ENCODE assay signal across 8 cellular contexts in the genomic region with DNA sequence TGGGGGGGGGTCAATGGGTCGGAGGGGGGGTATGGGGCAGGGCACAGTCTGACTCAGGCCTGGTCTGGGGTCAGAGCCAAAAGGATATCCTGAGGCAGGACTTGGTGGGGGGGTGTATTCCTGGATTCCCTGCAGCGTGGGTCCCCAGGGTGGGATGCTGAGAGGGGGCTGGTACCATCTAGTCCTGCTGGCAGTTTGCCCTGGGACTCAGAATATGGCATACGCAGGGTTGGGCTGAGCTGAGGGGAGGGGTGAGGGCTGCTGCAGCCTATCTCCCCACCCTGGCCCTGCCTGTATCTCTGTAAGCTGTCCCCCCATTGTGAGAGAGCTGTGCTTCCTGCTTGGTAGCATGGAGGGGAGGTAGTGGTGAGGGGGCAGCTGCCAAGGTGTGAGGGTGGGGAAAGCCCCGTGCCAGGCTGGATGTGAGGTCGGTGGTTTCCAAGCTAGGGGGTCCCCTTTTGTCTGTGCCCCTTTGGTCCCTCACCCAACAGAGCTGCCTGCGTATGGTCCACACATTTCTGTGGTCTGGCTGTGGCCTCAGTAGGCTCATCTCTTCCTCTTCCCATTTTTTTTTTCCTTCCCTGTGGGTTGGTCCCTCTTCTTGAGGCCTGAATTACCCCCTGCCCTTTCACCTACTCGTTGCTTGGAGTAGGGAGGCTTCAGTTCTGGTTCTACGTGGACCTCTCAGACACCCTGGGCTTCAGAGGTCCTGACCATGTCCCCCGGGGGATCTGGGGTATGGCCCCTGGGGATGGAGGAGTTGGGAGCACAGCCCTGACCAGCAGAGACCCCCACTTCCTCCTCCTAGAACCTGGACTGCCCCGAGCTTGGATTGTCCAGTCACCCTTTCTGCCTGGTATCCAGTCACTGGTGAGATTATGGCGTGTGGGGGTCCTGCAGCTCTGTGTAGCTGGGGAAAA.
DNase-seq lines count a peak whose midpoint lies in the region; ATAC-seq and TF ChIP-seq lines count a peak whose summit lies in the region.

No MANE protein-coding gene starts in this region.

- ATAC-seq in HG02885 (IDR thresholded peaks at IDR 0.05; ENCODE audit: poor library complexity, unreplicated experiment), result no peak

- peak; percentile 60 for DNase-seq in DMS 273 (lab: John Stamatoyannopoulos, UW; ENCODE audit: unreplicated experiment)
- DNase-seq in DMS 273 treated with DMSO at 0.1 percent for 48 hours (lab: John Stamatoyannopoulos, UW), result no peak
- DNase-seq in activated CD8-positive, alpha-beta memory T cell treated with anti-CD3 and anti-CD28 coated beads, Interleukin-2, amount 50 U/mL, for 48 hours, result peak; percentile 78
- DNase-seq in fibroblast of pulmonary artery (ENCODE audit: low read depth), result peak; percentile 81
- DNase-seq in stimulated activated CD4-positive, alpha-beta T cell treated with anti-CD3 and anti-CD28 coated beads, Interleukin-2, amount 100 ng/mL, for 4 hours (ENCODE audit: low read depth), result peak; percentile 65
- DNase-seq in NCI-H2171 (lab: John Stamatoyannopoulos, UW), result no peak
- no peak for DNase-seq in NCI-H1436 treated with DMSO at 0.1 percent for 48 hours (lab: John Stamatoyannopoulos, UW)

- no peak for TF ChIP-seq CTCF in fibroblast of pulmonary artery (IDR thresholded peaks at IDR 0.05; ENCODE audit: low read length, missing control alignments)

- H3K4me3 ChIP-seq in fibroblast of pulmonary artery (replicated peaks; ENCODE audit: low read depth, low read length), result no peak overlapping the region

Comparison
In these comparisons a context has a peak if more than half of its experiments do, and no peak if none do; other contexts are left out.
1. DNase-seq: peak in DMS 273 (single experiment), activated CD8-positive, alpha-beta memory T cell treated with anti-CD3 and anti-CD28 coated beads, Interleukin-2, amount 50 U/mL, for 48 hours (single experiment), fibroblast of pulmonary artery (single experiment) and stimulated activated CD4-positive, alpha-beta T cell treated with anti-CD3 and anti-CD28 coated beads, Interleukin-2, amount 100 ng/mL, for 4 hours (single experiment); none in DMS 273 treated with DMSO at 0.1 percent for 48 hours (single experiment), NCI-H2171 (single experiment) and NCI-H1436 treated with DMSO at 0.1 percent for 48 hours (single experiment).